27 cellular contexts compared by ENCODE assay signal in genomic region chr16:80628254-80628653, GRCh38.
"Had no signal": no experiment of that assay in that cellular context is flagged by ENCODE, and none has a peak within 500 bp of the region (broad histone marks: within the 10 kb centered on the region; RNA-seq: fewer than 3 reads in every experiment).

No MANE protein-coding gene starts in this region.

- H3K4me3 Mint-ChIP-seq: natural killer cell; nephron; neural progenitor cell; stimulated activated memory B cell treated with anti-CD40 and anti-IgM and Interleukin-4, amounts not matched to agents 10 μg/mL and 1 μg/mL and 100 μg/mL, for 72 hours; stimulated activated naive CD8-positive, alpha-beta T cell treated with anti-CD3 and anti-CD28 coated beads, Interleukin-15, amount 100 ng/mL, for 72 hours; type B pancreatic cell had no signal

- ATAC-seq: natural killer cell; psoas muscle; right cardiac atrium; sciatic nerve; stimulated activated memory B cell treated with anti-CD40 and anti-IgM and Interleukin-4, amounts not matched to agents 10 μg/mL and 1 μg/mL and 100 μg/mL, for 72 hours; stimulated activated naive CD8-positive, alpha-beta T cell treated with anti-CD3 and anti-CD28 coated beads, Interleukin-15, amount 100 ng/mL, for 72 hours; stimulated activated naive CD8-positive, alpha-beta T cell treated with anti-CD3 and anti-CD28 coated beads, Interleukin-15, Interleukin-2, amounts not matched to agents 100 U/mL and 50 U/mL, for 24 hours; upper lobe of right lung had no signal

- H3K27ac Mint-ChIP-seq: natural killer cell; nephron; neural progenitor cell; progenitor cell of endocrine pancreas; stimulated activated memory B cell treated with anti-CD40 and anti-IgM and Interleukin-4, amounts not matched to agents 10 μg/mL and 1 μg/mL and 100 μg/mL, for 72 hours; stimulated activated naive CD8-positive, alpha-beta T cell treated with anti-CD3 and anti-CD28 coated beads, Interleukin-15, amount 100 ng/mL, for 72 hours; type B pancreatic cell had no signal

- H3K36me3 Mint-ChIP-seq: natural killer cell, type B pancreatic cell had no signal

- H3K27me3 Mint-ChIP-seq: progenitor cell of endocrine pancreas; stimulated activated memory B cell treated with anti-CD40 and anti-IgM and Interleukin-4, amounts not matched to agents 10 μg/mL and 1 μg/mL and 100 μg/mL, for 72 hours; stimulated activated naive CD8-positive, alpha-beta T cell treated with anti-CD3 and anti-CD28 coated beads, Interleukin-15, amount 100 ng/mL, for 72 hours; type B pancreatic cell had no signal

- DNase-seq: natural killer cell; occipital lobe; ovary; posterior cingulate gyrus; psoas muscle; right cardiac atrium; spleen; stimulated activated CD4-positive, alpha-beta T cell treated with anti-CD3 and anti-CD28 coated beads, Interleukin-12 subunit alpha, Interleukin-12 subunit beta, amount 100 ng/mL, for 4 hours; stimulated activated CD4-positive, alpha-beta T cell treated with anti-CD3 and anti-CD28 coated beads, Interleukin-1b, Interleukin-23, amount 100 ng/mL, for 48 hours; stimulated activated CD4-positive, alpha-beta T cell treated with anti-CD3 and anti-CD28 coated beads, Interleukin-4, amount 100 ng/mL, for 1 hour; stimulated activated CD4-positive, alpha-beta T cell treated with anti-CD3 and anti-CD28 coated beads, Interleukin-4, amount 100 ng/mL, for 4 hours; stimulated activated CD8-positive, alpha-beta memory T cell treated with anti-CD3 and anti-CD28 coated beads, Interleukin-4, amount 100 ng/mL, for 48 hours; stimulated activated naive CD4-positive, alpha-beta T cell; stimulated activated naive CD8-positive, alpha-beta T cell treated with anti-CD3 and anti-CD28 coated beads, Interleukin-15, amount 100 ng/mL, for 72 hours; stimulated activated naive CD8-positive, alpha-beta T cell treated with anti-CD3 and anti-CD28 coated beads, Interleukin-15, Interleukin-2, amounts not matched to agents 100 U/mL and 50 U/mL, for 24 hours; substantia nigra; testis; tibial artery; transverse colon; upper lobe of right lung; uterus had no signal

- H3K9me3 Mint-ChIP-seq: natural killer cell had no signal

- H3K4me1 Mint-ChIP-seq: natural killer cell; nephron; neural progenitor cell; stimulated activated memory B cell treated with anti-CD40 and anti-IgM and Interleukin-4, amounts not matched to agents 10 μg/mL and 1 μg/mL and 100 μg/mL, for 72 hours; stimulated activated naive CD8-positive, alpha-beta T cell treated with anti-CD3 and anti-CD28 coated beads, Interleukin-15, amount 100 ng/mL, for 72 hours had no signal
